16 cellular contexts compared by ENCODE assay signal in genomic region chr4:98568896-98569663, GRCh38.
DNase-seq lines count a peak whose midpoint lies in the region; ATAC-seq, FAIRE-seq and TF ChIP-seq lines count a peak whose summit lies in the region.
"Had no signal": no experiment of that assay in that cellular context is flagged by ENCODE, and none has a peak within 500 bp of the region (broad histone marks: within the 10 kb centered on the region; RNA-seq: fewer than 3 reads in every experiment).

No MANE protein-coding gene starts in this region.

- H3K4me1 Mint-ChIP-seq in stimulated activated naive CD8-positive, alpha-beta T cell treated with anti-CD3 and anti-CD28 coated beads, Interleukin-15, Interleukin-2, amounts not matched to agents 100 ng/mL and 50 ng/mL, for 24 hours (ENCODE audit: low read depth) = peaks cover 42% of the 10 kb centered on the region
- peaks cover 80% of the 10 kb centered on the region for H3K4me1 Mint-ChIP-seq in nephron progenitor cell

- TF ChIP-seq CTCF in dorsolateral prefrontal cortex (IDR thresholded peaks at IDR 0.05 in 54 of 56, conservative IDR thresholded peaks at IDR 0.05 in 2 of 56; ENCODE audit: low read depth in 1 of 56, partially characterized antibody in 56 of 56) (no peak), nephron progenitor cell (IDR thresholded peaks at IDR 0.05) (no peak)

- DNase-seq in stimulated activated naive CD8-positive, alpha-beta T cell treated with anti-CD3 and anti-CD28 coated beads, Interleukin-15, Interleukin-2, amounts not matched to agents 100 U/mL and 50 U/mL, for 24 hours = no peak
- DNase-seq in dorsolateral prefrontal cortex (peak in 1 of 10 donors; percentile 67), nephron progenitor cell (no peak), NCI-H1092 treated with DMSO at 0.1 percent for 48 hours (lab: John Stamatoyannopoulos, UW) (no peak), GM12891 (ENCODE audit: insufficient read length, low spot score) (no peak)
- DNase-seq in stimulated activated CD4-positive, alpha-beta T cell treated with anti-CD3 and anti-CD28 coated beads, Interleukin-2, amount 100 ng/mL, for 48 hours = no peak
- DNase-seq: activated CD4-positive, CD25-positive, alpha-beta regulatory T cell treated with anti-CD3 and anti-CD28 coated beads, Interleukin-2, amount 50 U/mL, for 72 hours; AML-193; GF-D8; hypothalamus; NCI-H2029 treated with DMSO at 0.1 percent for 48 hours; upper lobe of left lung had no signal

- no peak for ATAC-seq in stimulated activated naive CD8-positive, alpha-beta T cell treated with anti-CD3 and anti-CD28 coated beads, Interleukin-15, Interleukin-2, amounts not matched to agents 100 U/mL and 50 U/mL, for 24 hours
- ATAC-seq in GM19397 (IDR thresholded peaks at IDR 0.05; ENCODE audit: unreplicated experiment) = no peak

- no peak overlapping the region for H3K4me3 ChIP-seq in dorsolateral prefrontal cortex
- H3K4me3 ChIP-seq: upper lobe of left lung had no signal

- H3K27ac Mint-ChIP-seq in stimulated activated naive CD8-positive, alpha-beta T cell treated with anti-CD3 and anti-CD28 coated beads, Interleukin-15, Interleukin-2, amounts not matched to agents 100 ng/mL and 50 ng/mL, for 24 hours = peak overlapping the region; percentile 38
- peak overlapping the region; percentile 12 for H3K27ac Mint-ChIP-seq in nephron progenitor cell
- H3K27ac Mint-ChIP-seq: dendritic cell treated with granulocyte-macrophage colony-stimulating factor and Interleukin-4, amounts not matched to agents 40 ng/mL and 50 ng/mL, for 4 days; memory B cell had no signal

- H3K9me3 Mint-ChIP-seq in stimulated activated naive CD8-positive, alpha-beta T cell treated with anti-CD3 and anti-CD28 coated beads, Interleukin-15, Interleukin-2, amounts not matched to agents 100 ng/mL and 50 ng/mL, for 24 hours = no peaks in the 10 kb centered on the region
- H3K9me3 Mint-ChIP-seq in nephron progenitor cell = no peaks in the 10 kb centered on the region
- H3K9me3 Mint-ChIP-seq: dendritic cell treated with granulocyte-macrophage colony-stimulating factor and Interleukin-4, amounts not matched to agents 40 ng/mL and 50 ng/mL, for 4 days; memory B cell had no signal

- no peaks in the 10 kb centered on the region for H3K27me3 Mint-ChIP-seq in stimulated activated naive CD8-positive, alpha-beta T cell treated with anti-CD3 and anti-CD28 coated beads, Interleukin-15, Interleukin-2, amounts not matched to agents 100 ng/mL and 50 ng/mL, for 24 hours
- no peaks in the 10 kb centered on the region for H3K27me3 Mint-ChIP-seq in nephron progenitor cell (ENCODE audit: low read depth, poor library complexity)
- H3K27me3 Mint-ChIP-seq: dendritic cell treated with granulocyte-macrophage colony-stimulating factor and Interleukin-4, amounts not matched to agents 40 ng/mL and 50 ng/mL, for 4 days; memory B cell had no signal

- FAIRE-seq in GM12891 (lab: Jason Lieb, UNC) = no peak

- peak overlapping the region; percentile 49 to 99 (median 95) for H3K27ac ChIP-seq in dorsolateral prefrontal cortex

- TF ChIP-seq POLR2A in GM12891 (IDR thresholded peaks at IDR 0.05; ENCODE audit: low read depth, low read length) = no peak

- H3K36me3 Mint-ChIP-seq in stimulated activated naive CD8-positive, alpha-beta T cell treated with anti-CD3 and anti-CD28 coated beads, Interleukin-15, Interleukin-2, amounts not matched to agents 100 ng/mL and 50 ng/mL, for 24 hours (ENCODE audit: low read depth) = peaks cover 18% of the 10 kb centered on the region
- peaks cover 10% of the 10 kb centered on the region for H3K36me3 Mint-ChIP-seq in nephron progenitor cell (ENCODE audit: low read depth)

- no peaks in the 10 kb centered on the region for H3K27me3 ChIP-seq in dorsolateral prefrontal cortex
- H3K27me3 ChIP-seq: upper lobe of left lung had no signal

- intact Hi-C loops in dorsolateral prefrontal cortex (cut with DNase I) = loop anchor here (1.0 to 5.0 kb wide), 6 partner anchors 17 to 307 kb away; partner anchors contain the start of genes RAP1GDS1 (in 1 of the 2) and TSPAN5 (in 1 of the 2)

- H3K4me3 Mint-ChIP-seq in stimulated activated naive CD8-positive, alpha-beta T cell treated with anti-CD3 and anti-CD28 coated beads, Interleukin-15, Interleukin-2, amounts not matched to agents 100 ng/mL and 50 ng/mL, for 24 hours = no peak overlapping the region
- no peak overlapping the region for H3K4me3 Mint-ChIP-seq in nephron progenitor cell
- H3K4me3 Mint-ChIP-seq: dendritic cell treated with granulocyte-macrophage colony-stimulating factor and Interleukin-4, amounts not matched to agents 40 ng/mL and 50 ng/mL, for 4 days; memory B cell had no signal

TF ChIP-seq in GM12891, 5 proteins besides CTCF, POLR2A, EP300 and RAD21:
- no peak for TF ChIP-seq POLR2AphosphoS5 (IDR thresholded peaks at IDR 0.05; ENCODE audit: low read depth, low read length)
- TF ChIP-seq TAF1 (IDR thresholded peaks at IDR 0.05; ENCODE audit: low read depth, low read length) = no peak
- no peak for TF ChIP-seq SPI1 (IDR thresholded peaks at IDR 0.05; ENCODE audit: low read depth, low read length)
- no peak for TF ChIP-seq POU2F2 (IDR thresholded peaks at IDR 0.05; ENCODE audit: low read depth, low read length)
- TF ChIP-seq PAX5 (IDR thresholded peaks at IDR 0.05; ENCODE audit: insufficient read depth, low read length, severe bottlenecking) = no peak
